ENCODE assay signal across 8 cellular contexts in the genomic region with DNA sequence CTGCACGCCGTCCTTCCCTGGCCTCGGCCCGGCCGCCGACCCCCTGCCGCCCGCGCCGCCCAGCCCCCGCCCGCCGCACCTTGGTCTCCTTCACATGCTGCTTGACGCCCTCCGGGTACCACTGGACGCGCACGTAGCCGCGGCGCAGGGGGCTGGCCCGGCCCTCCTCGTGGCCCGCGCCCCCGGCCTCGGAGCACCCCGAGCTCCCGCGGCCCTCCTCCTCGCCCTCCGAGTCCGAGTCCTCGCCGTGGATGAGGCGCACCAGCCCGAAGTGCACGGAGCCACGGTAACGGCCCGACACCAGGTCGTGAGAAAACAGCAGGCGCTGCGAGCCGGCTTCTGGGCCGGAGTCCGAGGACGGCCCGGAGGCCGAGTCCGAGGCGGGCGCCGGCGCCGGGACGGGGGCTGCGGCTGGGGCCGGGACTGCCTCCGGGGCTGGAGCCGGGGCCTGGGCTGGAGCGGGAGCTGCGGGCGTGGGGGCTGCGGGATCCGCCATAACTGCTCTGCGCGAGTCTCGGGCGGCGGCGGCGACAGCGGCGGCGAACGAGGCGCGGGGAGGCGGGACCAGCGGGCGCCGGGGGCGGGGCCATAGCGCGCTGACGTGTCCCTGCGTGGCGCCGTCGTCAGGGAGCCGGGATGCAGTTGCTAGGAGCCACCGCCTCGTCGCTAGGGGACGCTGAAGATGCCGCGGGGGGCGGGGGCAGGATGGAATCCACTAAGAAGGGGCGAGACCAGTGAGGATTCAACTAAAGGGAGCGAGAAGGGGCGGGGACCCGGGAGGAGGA. TPM values are rescaled to one million over a fixed set of nuclear protein-coding genes. Genes with fewer than 3 reads are reported as not detected.
DNase-seq lines count a peak whose midpoint lies in the region; ATAC-seq and TF ChIP-seq lines count a peak whose summit lies in the region.

A gene (minus strand): TSS at position 507 of the 785 bp plus-strand sequence. CDS start 11 bp downstream, at position 496.

- no peak within 1 kb of the TSS for H3K18ac ChIP-seq in IMR-90 (ENCODE audit: low read depth, low read length)

- 0 out of 2 replicates have a peak within 1 kb of the TSS, but pooled peaks have one; percentile 41 for H4K5ac ChIP-seq in IMR-90 (ENCODE audit: low read depth, low read length)

- peak; percentile 65 for TF ChIP-seq CTCF in IMR-90 (conservative IDR thresholded peaks at IDR 0.05; ENCODE audit: low read depth, low read length)
- TF ChIP-seq CTCF in OCI-LY7 (conservative IDR thresholded peaks at IDR 0.05; ENCODE audit: low read length), result peak; percentile 79

- H3K4me1 ChIP-seq in IMR-90 (ENCODE audit: control insufficient read depth, insufficient read depth, low read length), result peaks cover 11% of the 10 kb centered on the region
- peaks cover 38% of the 10 kb centered on the region for H3K4me1 ChIP-seq in OCI-LY7 (ENCODE audit: insufficient read depth, low read length, poor library complexity, severe bottlenecking)
- peaks cover 3 to 12% of the 10 kb centered on the region in 2 donors for H3K4me1 ChIP-seq in muscle layer of duodenum (ENCODE audit: control insufficient read depth in 1 of 2, insufficient read depth in 2 of 2, low read length in 2 of 2)

- dilution Hi-C loops in IMR-90 (cut with HindIII; ENCODE audit: low sequenced_read_pairs, unreplicated experiment), result no loop called here

- H3K27me3 ChIP-seq in IMR-90 (ENCODE audit: control insufficient read depth, insufficient read depth, low read length) (no peaks in the 10 kb centered on the region), muscle layer of duodenum (ENCODE audit: low read depth, low read length) (no peaks in the 10 kb centered on the region)

- CTCF ChIA-PET in IMR-90 (lab: Yijun Ruan, JAX) (interaction anchor here (2.4 kb wide), 1 partner anchor 94 kb away, joined by 7 read pairs; no protein-coding TSS in a partner anchor), OCI-LY7 (lab: Charles Lee; ENCODE audit: unreplicated experiment) (interaction anchor here (0.5 to 1.8 kb wide), 7 partner anchors 17 to 150 kb away, joined by 3 to 5 read pairs (median 4); no protein-coding TSS in a partner anchor)

- H3K56ac ChIP-seq in IMR-90 (ENCODE audit: extremely low read depth, insufficient read depth, low read length), result no peak within 1 kb of the TSS

- intact Hi-C loops in IMR-90 (cut with micrococcal nuclease) (loop anchor here (10.0 kb wide), 1 partner anchor 138 kb away; no protein-coding TSS in a partner anchor), OCI-LY7 (cut with micrococcal nuclease; ENCODE audit: unreplicated experiment) (loop anchor here (1.0 to 2.0 kb wide), 2 partner anchors 20 to 26 kb away; no protein-coding TSS in a partner anchor)

- peak; percentile 86 for ATAC-seq in GM21423 (IDR thresholded peaks at IDR 0.05; ENCODE audit: unreplicated experiment)
- peak; percentile 95 for ATAC-seq in IMR-90 (ENCODE audit: low read depth)
- peak; percentile 93 for ATAC-seq in esophagus mucosa

- H3K27ac ChIP-seq in IMR-90 (ENCODE audit: insufficient read depth, low read length), result peak within 1 kb of the TSS; percentile 79
- H3K27ac ChIP-seq in OCI-LY7 (ENCODE audit: low read depth, low read length, poor library complexity, severe bottlenecking), result peak within 1 kb of the TSS; percentile 20
- H3K27ac ChIP-seq in muscle layer of duodenum (ENCODE audit: low read length), result no peak within 1 kb of the TSS

- H3K14ac ChIP-seq in IMR-90 (replicated peaks; ENCODE audit: low read depth, low read length), result peak within 1 kb of the TSS; percentile 75; the same call in 1 of the 2 replicates

- 1% methylated on average over 72 of the region's 103 CpGs; no CpG with 5 or more reads in 1 of the 2 experiments for WGBS in IMR-90 (ENCODE audit: extremely low coverage in 2 of 2, insufficient read length in 1 of 2), 2 experiments

- H3K36me3 ChIP-seq in IMR-90 (ENCODE audit: control insufficient read depth, insufficient read depth, low read length), result no peaks in the 10 kb centered on the region
- peaks cover 5% of the 10 kb centered on the region; the same call in 1 of the 2 replicates for H3K36me3 ChIP-seq in OCI-LY7 (ENCODE audit: insufficient read depth, low read length)
- no peaks in the 10 kb centered on the region for H3K36me3 ChIP-seq in muscle layer of duodenum (ENCODE audit: control insufficient read depth in 1 of 2, insufficient read depth in 2 of 2, low read length in 2 of 2)

- peaks cover 19% of the 10 kb centered on the region for H3K9me1 ChIP-seq in IMR-90 (ENCODE audit: insufficient read depth, low read length)

- H3K4ac ChIP-seq in IMR-90 (ENCODE audit: low read depth, low read length), result peak within 1 kb of the TSS; percentile 74

- H2BK120ac ChIP-seq in IMR-90 (ENCODE audit: low read depth, low read length), result no peak within 1 kb of the TSS

- peak within 1 kb of the TSS in 1 of 2 experiments; percentile 49; a peak in 2 of 4 replicates for H4K8ac ChIP-seq in IMR-90 (ENCODE audit: low read depth in 2 of 2, low read length in 2 of 2)

- peak; percentile 74 for TF ChIP-seq POLR2A in IMR-90 (IDR thresholded peaks at IDR 0.05; ENCODE audit: low read depth, low read length)

- H3K4me2 ChIP-seq in IMR-90 (ENCODE audit: low read depth, low read length) (peak within 1 kb of the TSS; percentile 98), OCI-LY7 (ENCODE audit: low read length) (peak within 1 kb of the TSS; percentile 87)

- H3K23ac ChIP-seq in IMR-90 (ENCODE audit: low read depth, low read length), result peak within 1 kb of the TSS; percentile 87

- POLR2A ChIA-PET in IMR-90 (lab: Charles Lee; ENCODE audit: unreplicated experiment), result no interaction called here
- POLR2A ChIA-PET in OCI-LY7 (lab: Charles Lee), result interaction anchor here (0.6 to 1.8 kb wide), 16 partner anchors 11 to 455 kb away, joined by 3 to 9 read pairs (median 4); a partner anchor contains a TSS

- H2AFZ ChIP-seq in IMR-90 (replicated peaks; ENCODE audit: low read length, poor library complexity) (peak within 1 kb of the TSS; percentile 97), OCI-LY7 (ENCODE audit: low read length) (peak within 1 kb of the TSS; percentile 47)

- peak within 1 kb of the TSS; percentile 49 for H2BK5ac ChIP-seq in IMR-90 (ENCODE audit: low read depth, low read length, poor library complexity, severe bottlenecking)

- no peaks in the 10 kb centered on the region for H3K9me3 ChIP-seq in IMR-90 (ENCODE audit: control insufficient read depth, insufficient read depth, low read length)
- H3K9me3 ChIP-seq in OCI-LY7 (ENCODE audit: low read length), result no peaks in the 10 kb centered on the region
- no peaks in the 10 kb centered on the region for H3K9me3 ChIP-seq in muscle layer of duodenum (ENCODE audit: control insufficient read depth in 1 of 2, low read length in 2 of 2)

- peak within 1 kb of the TSS; percentile 85 for H3K9ac ChIP-seq in IMR-90 (ENCODE audit: low read depth, low read length)

- H2BK15ac ChIP-seq in IMR-90 (ENCODE audit: low read depth, low read length), result no peak within 1 kb of the TSS

- no peak within 1 kb of the TSS for H2BK20ac ChIP-seq in IMR-90 (ENCODE audit: low read depth, low read length)

- no peak for TF ChIP-seq RAD21 in IMR-90 (IDR thresholded peaks at IDR 0.05; ENCODE audit: low read length)

- in situ Hi-C loops in IMR-90 (cut with MboI; ENCODE audit: low sequenced_read_pairs), result no loop called here

- DNase-seq in D341Med (ENCODE audit: low spot score) (peak; percentile 100), IMR-90 (peak; percentile 80), OCI-LY7 (ENCODE audit: low spot score) (peak; percentile 96), activated T-cell treated with anti-CD3 and anti-CD28 coated beads for 4 hours (peak; percentile 85)
- DNase-seq in stimulated activated CD8-positive, alpha-beta memory T cell treated with anti-CD3 and anti-CD28 coated beads, Interleukin-7, amount 100 ng/mL, for 24 hours (ENCODE audit: low read depth), result peak; percentile 81

- BruUV-seq in IMR-90 (replicated peaks; lab: Mats Ljungman, UMichigan) (no TSS peak), OCI-LY7 (replicated peaks; lab: Mats Ljungman, UMichigan) (no TSS peak)

- H3K9me2 ChIP-seq in OCI-LY7 (ENCODE audit: insufficient read depth, low read length), result no peaks in the 10 kb centered on the region

- H4K20me1 ChIP-seq in IMR-90 (ENCODE audit: insufficient read depth, low read length), result peaks cover 47% of the 10 kb centered on the region
- peaks cover 31% of the 10 kb centered on the region; the same call in 1 of the 2 replicates for H4K20me1 ChIP-seq in OCI-LY7 (ENCODE audit: insufficient read depth, low read length)

- H2AK5ac ChIP-seq in IMR-90 (ENCODE audit: low read depth, low read length), result 0 out of 2 replicates have a peak within 1 kb of the TSS, but pooled peaks have one; percentile 76

- H3K79me2 ChIP-seq in OCI-LY7 (ENCODE audit: insufficient read depth, low read depth, low read length), result peaks cover 51% of the 10 kb centered on the region

- H3K4me3 ChIP-seq in IMR-90 (ENCODE audit: insufficient read depth, low read depth, low read length) (peak within 1 kb of the TSS; percentile 87), OCI-LY7 (ENCODE audit: low read depth, low read length, poor library complexity, severe bottlenecking) (peak within 1 kb of the TSS; percentile 89), muscle layer of duodenum (ENCODE audit: low read depth in 1 of 2, low read length in 2 of 2) (peak within 1 kb of the TSS; percentile 59 to 84)

- peak within 1 kb of the TSS; percentile 95 for H2AK9ac ChIP-seq in IMR-90 (replicated peaks; ENCODE audit: low read depth, low read length, poor library complexity)

- H4K91ac ChIP-seq in IMR-90 (ENCODE audit: insufficient read depth, low read depth, low read length), result peak within 1 kb of the TSS; percentile 24; the same call in 1 of the 2 replicates

- H3K79me1 ChIP-seq in IMR-90 (ENCODE audit: low read depth in 1 of 2, low read length in 2 of 2), result peaks cover 20 to 46% of the 10 kb centered on the region in 2 experiments; a peak in 3 of 4 replicates

TF ChIP-seq in IMR-90, 13 proteins besides CTCF, POLR2A, EP300 and RAD21 (continues in another document):
- TF ChIP-seq MAFK (IDR thresholded peaks at IDR 0.05; ENCODE audit: low read depth, low read length) (no peak), FOS (IDR thresholded peaks at IDR 0.05; ENCODE audit: low read depth, low read length) (no peak), NFE2L2 (IDR thresholded peaks at IDR 0.05; ENCODE audit: low read depth, low read length) (no peak), RCOR1 (IDR thresholded peaks at IDR 0.05; ENCODE audit: insufficient replicate concordance, low read length) (peak; percentile 99), CEBPB (IDR thresholded peaks at IDR 0.05; ENCODE audit: low read depth, low read length) (no peak), MAZ (IDR thresholded peaks at IDR 0.05; ENCODE audit: borderline replicate concordance, low read depth, low read length) (peak; percentile 94), SMC3 (IDR thresholded peaks at IDR 0.05; ENCODE audit: low read depth, low read length) (no peak)

RNA-seq across cellular contexts. Expression of the gene that starts here (rescaled TPM):
- 17.6 and 20.0 TPM in 2 replicates for total RNA-seq in IMR-90 (2012; rRNA removed)
- polyA plus RNA-seq in IMR-90 (2012; rRNA removed), result 14.3 and 17.6 TPM in 2 replicates
- 9.1 and 12.2 TPM in 2 replicates for polyA plus RNA-seq in IMR-90 (2012; cell fraction: cytosol; rRNA removed)
- 43.5 and 62.5 TPM in 2 replicates for polyA plus RNA-seq in IMR-90 (2012; cell fraction: nucleus; rRNA removed; ENCODE audit: low replicate concordance)
- total RNA-seq in OCI-LY7 (2014; rRNA removed; shearing (Covaris generic)), result 43.4 and 55.1 TPM in 2 replicates
- 71.0 and 79.6 TPM in 2 replicates for total RNA-seq in OCI-LY7 (2022)
- total RNA-seq in esophagus mucosa, result 17.2 TPM
